Comparison of ENCODE assay signal across 8 cellular contexts in genomic region chr22:36510966-36511881, GRCh38. TPM values are rescaled to one million over a fixed set of nuclear protein-coding genes. Genes with fewer than 3 reads are reported as not detected.
A peak's percentile ranks its signal among the peaks of the same experiment; 100 is the strongest.
DNase-seq lines count a peak whose midpoint lies in the region; ATAC-seq and TF ChIP-seq lines count a peak whose summit lies in the region.

No MANE protein-coding gene starts in this region.

- no peaks in the 10 kb centered on the region for H3K9me3 ChIP-seq in right cardiac atrium (ENCODE audit: control insufficient read depth, low read length)
- no peaks in the 10 kb centered on the region for H3K9me3 ChIP-seq in psoas muscle

- peak overlapping the region; percentile 9 for H3K27ac Mint-ChIP-seq in activated CD4-positive, alpha-beta memory T cell treated with anti-CD3 and anti-CD28 coated beads, Interleukin-2, amount 10 ng/mL, durations not matched to agents 7 days and 5 days

- ATAC-seq in Right ventricle myocardium inferior (no peak), right cardiac atrium (no peak), psoas muscle (no peak), HG03097 (IDR thresholded peaks at IDR 0.05; ENCODE audit: low FRiP score, unreplicated experiment) (no peak)

- H3K9me3 Mint-ChIP-seq in activated CD4-positive, alpha-beta memory T cell treated with anti-CD3 and anti-CD28 coated beads, Interleukin-2, amount 10 ng/mL, durations not matched to agents 7 days and 5 days: no peaks in the 10 kb centered on the region

- TF ChIP-seq CTCF in fibroblast of pulmonary artery (IDR thresholded peaks at IDR 0.05; ENCODE audit: low read length, missing control alignments) (peak; percentile 72), psoas muscle (IDR thresholded peaks at IDR 0.05) (peak; percentile 43)

- peaks cover 18 to 65% of the 10 kb centered on the region in 2 donors for H3K36me3 ChIP-seq in psoas muscle (ENCODE audit: insufficient read depth in 1 of 2, low read depth in 1 of 2)

- H3K27me3 ChIP-seq in right cardiac atrium (ENCODE audit: control insufficient read depth, insufficient read depth) (no peaks in the 10 kb centered on the region), psoas muscle (ENCODE audit: insufficient read depth in 3 of 3, low read length in 2 of 3) (no peaks in the 10 kb centered on the region)

- CTCF ChIA-PET in activated CD4-positive, alpha-beta memory T cell treated with anti-CD3 and anti-CD28 coated beads, Interleukin-2, amount 10 ng/mL, durations not matched to agents 7 days and 5 days (lab: Charles Lee): interaction anchor here (0.7 to 3.0 kb wide), 10 partner anchors 10 to 467 kb away, joined by 3 to 22 read pairs (median 4); partner anchors contain the start of gene EIF3D

- no peaks in the 10 kb centered on the region for H3K27me3 Mint-ChIP-seq in activated CD4-positive, alpha-beta memory T cell treated with anti-CD3 and anti-CD28 coated beads, Interleukin-2, amount 10 ng/mL, durations not matched to agents 7 days and 5 days

- peaks cover 10% of the 10 kb centered on the region for H3K4me1 Mint-ChIP-seq in activated CD4-positive, alpha-beta memory T cell treated with anti-CD3 and anti-CD28 coated beads, Interleukin-2, amount 10 ng/mL, durations not matched to agents 7 days and 5 days

- intact Hi-C loops in Right ventricle myocardium inferior (cut with DNase I): no loop called here
- intact Hi-C loops in right cardiac atrium (cut with DNase I): no loop called here
- intact Hi-C loops in psoas muscle (cut with DNase I): no loop called here

- peaks cover 2% of the 10 kb centered on the region for H3K4me1 ChIP-seq in right cardiac atrium (ENCODE audit: control insufficient read depth, insufficient read depth, low read length)
- peaks cover 4% of the 10 kb centered on the region for H3K4me1 ChIP-seq in psoas muscle

- H3K4me3 ChIP-seq in right cardiac atrium (ENCODE audit: low read length): no peak overlapping the region
- no peak overlapping the region for H3K4me3 ChIP-seq in fibroblast of pulmonary artery (replicated peaks; ENCODE audit: low read depth, low read length)
- H3K4me3 ChIP-seq in psoas muscle: no peak overlapping the region

- H3K27ac ChIP-seq in right cardiac atrium (ENCODE audit: low read length): no peak overlapping the region
- peak overlapping the region; percentile 4 for H3K27ac ChIP-seq in psoas muscle

- peak; percentile 17 for DNase-seq in Right ventricle myocardium inferior (ENCODE audit: missing footprints)
- DNase-seq in right cardiac atrium: no peak
- DNase-seq in MV-4-11 (lab: John Stamatoyannopoulos, UW): peak; percentile 64
- DNase-seq in activated CD4-positive, alpha-beta memory T cell treated with anti-CD3 and anti-CD28 coated beads, Interleukin-2, amount 10 ng/mL, durations not matched to agents 7 days and 5 days: peak; percentile 41
- DNase-seq in fibroblast of pulmonary artery (ENCODE audit: low read depth): peak; percentile 65
- no peak for DNase-seq in psoas muscle
- DNase-seq in effector CD4-positive, alpha-beta T cell: no peak

- H3K36me3 Mint-ChIP-seq in activated CD4-positive, alpha-beta memory T cell treated with anti-CD3 and anti-CD28 coated beads, Interleukin-2, amount 10 ng/mL, durations not matched to agents 7 days and 5 days (ENCODE audit: low read depth): peaks cover 54% of the 10 kb centered on the region

- no peak overlapping the region for H3K4me3 Mint-ChIP-seq in activated CD4-positive, alpha-beta memory T cell treated with anti-CD3 and anti-CD28 coated beads, Interleukin-2, amount 10 ng/mL, durations not matched to agents 7 days and 5 days

- WGBS in right cardiac atrium: 67% methylated on average over 17 of the region's 17 CpGs
- 67 to 70% (median 68%) methylated on average over 17 of the region's 17 CpGs for WGBS in psoas muscle, 3 donors

- POLR2A ChIA-PET in activated CD4-positive, alpha-beta memory T cell treated with anti-CD3 and anti-CD28 coated beads, Interleukin-2, amount 10 ng/mL, durations not matched to agents 7 days and 5 days (lab: Charles Lee): interaction anchor here (0.7 to 7.2 kb wide), 7 partner anchors 10 to 211 kb away, joined by 3 to 66 read pairs (median 3); partner anchors contain the start of gene EIF3D

RNA-seq across cellular contexts. Expression of gene FOXRED2, which starts 4.4 kb away (rescaled TPM):
- total RNA-seq in Right ventricle myocardium inferior (11.3 TPM), right cardiac atrium (1 to 10 TPM; 4.7 to 9.0 (median 7.6) TPM), psoas muscle (10 to 100 TPM in 1 of 4 donors, 1 to 10 TPM in 3; 6.4 to 10.2 (median 7.9) TPM)
- polyA plus RNA-seq in right cardiac atrium (3.8 TPM), psoas muscle (1 to 10 TPM; 3.3 to 9.0 (median 5.0) TPM)
- 10 to 100 TPM; 10.1 to 12.9 TPM for total RNA-seq in activated CD4-positive, alpha-beta memory T cell treated with anti-CD3 and anti-CD28 coated beads, Interleukin-2, amount 10 ng/mL, durations not matched to agents 7 days and 5 days

RNA-seq across cellular contexts. Expression of gene EIF3D, which starts 17.7 kb away (rescaled TPM):
- total RNA-seq in Right ventricle myocardium inferior: 67.1 TPM
- 10 to 100 TPM; 68.5 to 92.0 (median 83.5) TPM for total RNA-seq in right cardiac atrium
- 67.6 TPM for polyA plus RNA-seq in right cardiac atrium
- total RNA-seq in activated CD4-positive, alpha-beta memory T cell treated with anti-CD3 and anti-CD28 coated beads, Interleukin-2, amount 10 ng/mL, durations not matched to agents 7 days and 5 days: 100 to 1,000 TPM; 189 to 196 TPM
- total RNA-seq in psoas muscle: 100 to 1,000 TPM; 102 to 125 (median 116) TPM
- polyA plus RNA-seq in psoas muscle: 100 to 1,000 TPM; 115 to 338 (median 140) TPM

RNA-seq across cellular contexts. Expression of gene TXN2, which starts 29.8 kb away (rescaled TPM):
- total RNA-seq in Right ventricle myocardium inferior: 127 TPM
- 100 to 1,000 TPM in 3 of 4 donors, 10 to 100 TPM in 1; 95.4 to 114 (median 105) TPM for total RNA-seq in right cardiac atrium
- 133 TPM for polyA plus RNA-seq in right cardiac atrium
- total RNA-seq in activated CD4-positive, alpha-beta memory T cell treated with anti-CD3 and anti-CD28 coated beads, Interleukin-2, amount 10 ng/mL, durations not matched to agents 7 days and 5 days: 10 to 100 TPM; 72.3 to 73.2 TPM
- total RNA-seq in psoas muscle: 100 to 1,000 TPM in 3 of 4 donors, 10 to 100 TPM in 1; 83.9 to 146 (median 112) TPM
- 100 to 1,000 TPM; 109 to 155 (median 115) TPM for polyA plus RNA-seq in psoas muscle

Comparison
In these comparisons a context has a peak if more than half of its experiments do, and no peak if none do; other contexts are left out.
1. DNase-seq: peak in Right ventricle myocardium inferior (single experiment), MV-4-11 (single experiment), activated CD4-positive, alpha-beta memory T cell treated with anti-CD3 and anti-CD28 coated beads, Interleukin-2, amount 10 ng/mL, durations not matched to agents 7 days and 5 days (single experiment) and fibroblast of pulmonary artery (single experiment); none in right cardiac atrium (0 of 3), psoas muscle (0 of 2) and effector CD4-positive, alpha-beta T cell (single experiment).